15 cellular contexts compared by ENCODE assay signal in genomic region chr12:11702959-11703358, GRCh38. TPM values are rescaled to one million over a fixed set of nuclear protein-coding genes. Genes with fewer than 3 reads are reported as not detected.
A peak's percentile ranks its signal among the peaks of the same experiment; 100 is the strongest.
DNase-seq lines count a peak whose midpoint lies in the region; ATAC-seq, FAIRE-seq and TF ChIP-seq lines count a peak whose summit lies in the region.
"Had no signal": no experiment of that assay in that cellular context is flagged by ENCODE, and none has a peak within 500 bp of the region (broad histone marks: within the 10 kb centered on the region; RNA-seq: fewer than 3 reads in every experiment).

No MANE protein-coding gene starts in this region.

- H3K27ac ChIP-seq in GM12878 (ENCODE audit: control insufficient read depth, insufficient read depth) (0 out of 2 replicates have a peak overlapping the region, but pooled peaks have one; percentile 24), kidney (ENCODE audit: low read depth in 2 of 2, low read length in 2 of 2) (no peak overlapping the region)
- H3K27ac ChIP-seq: VCaP had no signal

- no peaks in the 10 kb centered on the region; the same call in 1 of the 2 replicates for H4K20me1 ChIP-seq in GM12878 (ENCODE audit: control insufficient read depth, insufficient read depth)

- no peak overlapping the region; the same call in 1 of the 2 replicates for H3K4me3 ChIP-seq in GM12865 (ENCODE audit: low read depth, low read length)
- H3K4me3 ChIP-seq in GM12878, result 0 out of 2 replicates have a peak overlapping the region, but pooled peaks have one; percentile 31
- no peak overlapping the region for H3K4me3 ChIP-seq in kidney (ENCODE audit: low read length in 2 of 2)

- in situ Hi-C loops in GM12878 (cut with MboI), result no loop called here

- WGBS in GM12878 (ENCODE audit: insufficient coverage, insufficient replicate concordance, low lambda C conversion rate, missing lambda C conversion rate), result 48% methylated on average over 5 of the region's 5 CpGs

- POLR2A ChIA-PET in GM12878 (lab: Charles Lee), result interaction anchor here (1.0 to 2.6 kb wide), 2 partner anchors 18 to 144 kb away, joined by 3 to 7 read pairs; no protein-coding TSS in a partner anchor

- peak overlapping the region; percentile 54; the same call in 1 of the 2 replicates for H3K4me2 ChIP-seq in GM12878 (ENCODE audit: control insufficient read depth, insufficient read depth)

- peaks cover 2 to 26% of the 10 kb centered on the region in 2 experiments for H3K36me3 ChIP-seq in GM12878 (ENCODE audit: control insufficient read depth in 2 of 2, insufficient read depth in 2 of 2, low read length in 1 of 2)
- H3K36me3 ChIP-seq in kidney (ENCODE audit: control insufficient read depth in 1 of 2, insufficient read depth in 2 of 2, low read length in 2 of 2), result no peaks in the 10 kb centered on the region

- TF ChIP-seq POLR2A in GM19193 (IDR thresholded peaks at IDR 0.05; ENCODE audit: extremely low read depth, insufficient read depth, insufficient read length), result peak; percentile 14
- TF ChIP-seq POLR2A in GM12878 (IDR thresholded peaks at IDR 0.05; ENCODE audit: low read depth, low read length), result no peak

- no peak for TF ChIP-seq RAD21 in GM12878 (IDR thresholded peaks at IDR 0.05; ENCODE audit: insufficient read depth, low read depth, low read length)

- H3K4me1 ChIP-seq in GM12878 (ENCODE audit: control insufficient read depth, insufficient read depth, low read length), result peaks cover 21% of the 10 kb centered on the region
- peaks cover 7 to 12% of the 10 kb centered on the region in 2 donors for H3K4me1 ChIP-seq in kidney (ENCODE audit: control insufficient read depth in 1 of 2, insufficient read depth in 1 of 2, low read depth in 1 of 2, low read length in 2 of 2)

- intact Hi-C loops in GM12878 (cut with micrococcal nuclease; ENCODE audit: unreplicated experiment), result no loop called here
- intact Hi-C loops in kidney (cut with DNase I), result no loop called here

- RAD21 ChIA-PET in GM12878 (lab: Charles Lee; ENCODE audit: unreplicated experiment), result interaction anchor here (1.0 kb wide), 2 partner anchors 15 to 121 kb away, joined by 3 read pairs; no protein-coding TSS in a partner anchor

- SMC1A ChIA-PET in GM12878 (lab: Charles Lee; ENCODE audit: uncharacterized antibody, unreplicated experiment), result interaction anchor here (0.9 to 6.6 kb wide), 5 partner anchors 15 to 46 kb away, joined by 3 to 35 read pairs (median 4); no protein-coding TSS in a partner anchor

- no TSS peak for BruUV-seq in GM12878 (replicated peaks; lab: Mats Ljungman, UMichigan)

- no peaks in the 10 kb centered on the region for H3K27me3 ChIP-seq in GM12878 (replicated peaks in 1 of 2; ENCODE audit: control insufficient read depth in 2 of 2, insufficient read depth in 2 of 2, low read length in 1 of 2)

- TF ChIP-seq EP300 in GM12878 (IDR thresholded peaks at IDR 0.05; ENCODE audit: borderline replicate concordance in 1 of 2, control insufficient read depth in 1 of 2, low read depth in 2 of 2, low read length in 2 of 2), result peak; percentile 51 to 75; a peak in 2 of 4 replicates

- peaks cover under 1% of the 10 kb centered on the region; the same call in 2 of the 3 replicates for H3K9me3 ChIP-seq in GM12878 (replicated peaks; ENCODE audit: control insufficient read depth, insufficient read depth, low read length)
- no peaks in the 10 kb centered on the region for H3K9me3 ChIP-seq in kidney (ENCODE audit: control insufficient read depth in 1 of 2, low read length in 2 of 2)

- H3K79me2 ChIP-seq in GM12878 (ENCODE audit: control insufficient read depth, insufficient read depth, low read length), result peaks cover 93% of the 10 kb centered on the region

- no peak overlapping the region for H3K9ac ChIP-seq in GM12878 (ENCODE audit: control insufficient read depth, insufficient read depth, low read length)
- H3K9ac ChIP-seq in kidney (ENCODE audit: low read length in 2 of 2), result no peak overlapping the region

- peak; percentile 55 for DNase-seq in GM12865 (ENCODE audit: low read depth)
- no peak for DNase-seq in GM12878 (ENCODE audit: low read depth, low spot score)
- no peak for DNase-seq in kidney
- DNase-seq in midbrain (lab: John Stamatoyannopoulos, UW), result no peak
- DNase-seq: activated gamma-delta T cell treated with Interleukin-2 at 50 U/mL for 16 hours, cerebellar nuclear complex, mesenchymal stem cell, MV-4-11, NCI-H510A, posterior cingulate gyrus, RPMI8226 had no signal

- TF ChIP-seq CTCF in GM12865 (IDR thresholded peaks at IDR 0.05; ENCODE audit: insufficient read depth, low read depth, low read length, missing control alignments) (no peak), GM12878 (IDR thresholded peaks at IDR 0.05 in 2 of 3, conservative IDR thresholded peaks at IDR 0.05 in 1 of 3; ENCODE audit: control insufficient read depth in 2 of 3, extremely low read depth in 1 of 3, insufficient read depth in 1 of 3, low read depth in 3 of 3, low read length in 3 of 3) (no peak), kidney (IDR thresholded peaks at IDR 0.05; ENCODE audit: borderline replicate concordance, extremely low read depth, insufficient read depth) (no peak)

- CTCF ChIA-PET in GM12878 (lab: Yijun Ruan, JAX), result no interaction called here

- H2AFZ ChIP-seq in GM12878 (ENCODE audit: control insufficient read depth, low read depth, low read length), result no peak overlapping the region

- FAIRE-seq in GM12878 (lab: Jason Lieb, UNC) (no peak), kidney (lab: Jason Lieb, UNC) (no peak)

- peak; percentile 56 for ATAC-seq in HG03159 (IDR thresholded peaks at IDR 0.05; ENCODE audit: unreplicated experiment)
- peak; percentile 83 for ATAC-seq in GM12878
- no peak for ATAC-seq in HG03378 (IDR thresholded peaks at IDR 0.05; ENCODE audit: unreplicated experiment)

TF ChIP-seq in GM12878, 131 proteins besides CTCF, POLR2A, EP300 and RAD21 (continues in another document):
- TF ChIP-seq PRDM15 (CRISPR knock-in tag; IDR thresholded peaks at IDR 0.05), result peak; percentile 21; the same call in 1 of the 2 replicates
- TF ChIP-seq FOXM1 (IDR thresholded peaks at IDR 0.05; ENCODE audit: low read depth, low read length), result 0 out of 2 replicates have a peak, but pooled peaks have one; percentile 45
- TF ChIP-seq BHLHE40 (IDR thresholded peaks at IDR 0.05; ENCODE audit: borderline replicate concordance in 1 of 2, low read depth in 2 of 2, low read length in 1 of 2), result peak in 1 of 2 experiments; percentile 67; a peak in 1 of 4 replicates
- TF ChIP-seq MTA2 (IDR thresholded peaks at IDR 0.05; ENCODE audit: low read depth), result peak; percentile 92
- TF ChIP-seq NRF1 (conservative IDR thresholded peaks at IDR 0.05; ENCODE audit: low read depth, low read length), result no peak
- TF ChIP-seq EED (IDR thresholded peaks at IDR 0.05; ENCODE audit: low read depth), result peak; percentile 38; the same call in 1 of the 2 replicates
- TF ChIP-seq IKZF2 (IDR thresholded peaks at IDR 0.05), result peak; percentile 59 to 60
- peak; percentile 80; the same call in 1 of the 2 replicates for TF ChIP-seq MEF2A (IDR thresholded peaks at IDR 0.05; ENCODE audit: insufficient read depth, low read depth, low read length)
- peak; percentile 68 for TF ChIP-seq JUNB (IDR thresholded peaks at IDR 0.05)
- TF ChIP-seq ZNF217 (IDR thresholded peaks at IDR 0.05), result no peak

RNA-seq across cellular contexts. Expression of gene ETV6, which starts 53.5 kb away (rescaled TPM):
- 109 and 115 TPM in 2 replicates for total RNA-seq in GM12878 (2013; cell fraction: nucleolus; rRNA removed)
- total RNA-seq in GM12878 (2014; rRNA removed), result 24.0 and 24.9 TPM in 2 replicates
- total RNA-seq in GM12878 (2014; rRNA removed; fragmentation: Illumina TruSeq; extraction: Trizol), result 26.3 and 28.4 TPM in 2 replicates
- 69.7 and 74.8 TPM in 2 replicates for total RNA-seq in GM12878 (2021)
- polyA plus RNA-seq in GM12878 (2011; ENCODE audit: low read depth), result 18.0 TPM
- 27.2 and 29.7 TPM in 2 replicates for polyA plus RNA-seq in GM12878 (2011; rRNA removed)
- polyA plus RNA-seq in GM12878 (2011; cell fraction: cytosol; rRNA removed), result 21.0 and 26.5 TPM in 2 replicates
- polyA plus RNA-seq in GM12878 (2011; cell fraction: nucleus; rRNA removed), result 53.6 and 57.2 TPM in 2 replicates
- polyA plus RNA-seq in GM12878 (2012), result 22.0 and 25.1 TPM in 2 replicates
- 32.6 and 34.6 TPM in 2 replicates for polyA plus RNA-seq in GM12878 (2014; fragmentation: Illumina TruSeq; extraction: Trizol)
- polyA plus RNA-seq in GM12878 (2014; fragmentation: Nextera tagmentation; extraction: Ambion mirVana), result 10 to 100 TPM in 1 of 2 experiments, 1 to 10 TPM in 1; 6.6 to 10.4 TPM
- polyA plus RNA-seq in GM12878 (2014; rRNA removed), result 25.1 and 26.3 TPM in 2 replicates
- 10 to 100 TPM in 1 of 2 experiments, 1 to 10 TPM in 1; 7.8 to 12.5 TPM for polyA plus RNA-seq in GM12878 (2016; fragmentation: Nextera tagmentation; extraction: Ambion mirVana)
- 52.2 and 65.0 TPM in 2 replicates for polyA minus RNA-seq in GM12878 (2011; rRNA and poly(A)+ RNA removed)
- 23.9 and 25.7 TPM in 2 replicates for polyA minus RNA-seq in GM12878 (2011; cell fraction: cytosol; rRNA and poly(A)+ RNA removed)
- polyA minus RNA-seq in GM12878 (2011; cell fraction: nucleus; rRNA and poly(A)+ RNA removed), result 74.2 and 133 TPM in 2 replicates
- 59.8 TPM for total RNA-seq in kidney
- polyA plus RNA-seq in kidney (ENCODE audit: insufficient read depth, low read depth, low replicate concordance), result 5.2 TPM
